Comparison of ENCODE assay signal across 20 cellular contexts in the genomic region with DNA sequence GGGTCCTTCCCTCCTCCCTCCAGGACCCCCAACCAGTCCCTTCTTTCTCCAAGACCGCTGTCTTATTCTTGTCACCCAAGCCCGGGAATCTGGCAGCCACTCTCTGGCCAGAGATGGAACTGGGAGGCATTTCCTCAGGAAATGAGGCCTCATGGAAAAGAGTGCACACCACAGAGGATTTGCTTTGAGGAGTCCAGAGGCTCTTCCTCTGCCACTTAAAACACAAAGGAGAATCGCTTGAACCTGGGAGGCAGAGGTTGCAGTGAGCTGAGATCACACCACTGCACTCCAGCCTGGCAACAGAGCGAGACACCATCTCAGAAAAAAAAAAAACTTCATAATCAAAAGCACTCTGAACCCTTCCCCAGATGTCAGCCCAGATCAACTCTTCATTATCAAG.
"Had no signal": no experiment of that assay in that cellular context is flagged by ENCODE, and none has a peak within 500 bp of the region (broad histone marks: within the 10 kb centered on the region; RNA-seq: fewer than 3 reads in every experiment).

No MANE protein-coding gene starts in this region.

- DNase-seq: cerebellar nuclear complex; colonic mucosa; cortex of kidney; effector CD4-positive, alpha-beta T cell; effector memory CD4-positive, alpha-beta T cell; erythroblast; foreskin keratinocyte; heart left ventricle; immature natural killer cell; left cardiac atrium; left lung; left ventricle myocardium superior; lower lobe of right lung; mammary epithelial cell; mesendoderm; midbrain had no signal

- H3K36me3 ChIP-seq: colonic mucosa, gastroesophageal sphincter, heart left ventricle, left lung, lower lobe of right lung had no signal

- H3K27ac Mint-ChIP-seq: immature natural killer cell, memory B cell had no signal

- H3K27me3 ChIP-seq: colonic mucosa, heart left ventricle, hepatocyte had no signal

- H3K9me3 Mint-ChIP-seq: immature natural killer cell, memory B cell had no signal

- H3K4me1 ChIP-seq: colonic mucosa, foreskin keratinocyte, gastroesophageal sphincter had no signal

- H3K9me3 ChIP-seq: colonic mucosa, gastroesophageal sphincter, heart left ventricle, left lung, lower lobe of right lung had no signal

- H3K27ac ChIP-seq: colonic mucosa, epithelial cell of prostate, foreskin keratinocyte, gastroesophageal sphincter, heart left ventricle, hepatocyte, left lung, lower lobe of right lung had no signal

- H3K4me3 Mint-ChIP-seq: immature natural killer cell, memory B cell had no signal

- H3K4me3 ChIP-seq: colonic mucosa, gastroesophageal sphincter, heart left ventricle, hepatocyte, left lung, lower lobe of right lung had no signal
